In the genomic region with DNA sequence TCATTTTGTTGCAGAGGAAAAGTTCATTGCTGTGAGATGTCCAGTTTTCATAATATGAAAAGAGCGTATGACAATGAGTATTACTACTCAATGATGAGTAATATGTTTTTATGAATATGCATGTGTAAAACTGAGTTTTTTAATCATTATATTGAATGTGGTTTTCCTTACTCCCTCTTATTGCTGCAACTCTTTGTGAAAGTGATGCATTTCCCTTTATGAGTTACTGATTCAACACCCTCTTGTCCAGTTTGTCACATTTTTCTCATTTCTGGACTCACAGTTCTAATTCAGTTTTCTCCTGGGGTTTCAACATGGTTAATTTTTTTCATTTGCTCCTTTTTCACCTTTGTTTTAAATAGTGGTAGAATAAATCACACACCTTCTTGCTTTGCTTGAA, we compare ENCODE assay signal across 14 cellular contexts. TPM values are rescaled to one million over a fixed set of nuclear protein-coding genes. Genes with fewer than 3 reads are reported as not detected.
DNase-seq lines count a peak whose midpoint lies in the region; ATAC-seq, FAIRE-seq and TF ChIP-seq lines count a peak whose summit lies in the region.
"Had no signal": no experiment of that assay in that cellular context is flagged by ENCODE, and none has a peak within 500 bp of the region (broad histone marks: within the 10 kb centered on the region; RNA-seq: fewer than 3 reads in every experiment).

No MANE protein-coding gene starts in this region.

- no peak for TF ChIP-seq CTCF in GM10248 (IDR thresholded peaks at IDR 0.05; ENCODE audit: control extremely low read depth, extremely low read depth, low read depth, missing control alignments)
- no peak for TF ChIP-seq CTCF in GM20000 (IDR thresholded peaks at IDR 0.05; ENCODE audit: extremely low read depth, missing control alignments)
- no peak for TF ChIP-seq CTCF in fibroblast of pulmonary artery (IDR thresholded peaks at IDR 0.05; ENCODE audit: low read length, missing control alignments)

- ATAC-seq in HG03196 (IDR thresholded peaks at IDR 0.05; ENCODE audit: unreplicated experiment): peak; percentile 66
- ATAC-seq: SK-N-SH treated with all-trans-retinoic acid at 6 μM for 48 hours had no signal

- H3K4me3 ChIP-seq in fibroblast of pulmonary artery (replicated peaks; ENCODE audit: low read depth, low read length): no peak overlapping the region

- POLR2A ChIA-PET in GM10248 (lab: Yijun Ruan, JAX): no interaction called here

- DNase-seq in GM10248 (ENCODE audit: extremely low spot score): peak; percentile 40
- peak; percentile 20 for DNase-seq in GM20000 (ENCODE audit: low spot score)
- DNase-seq in fibroblast of pulmonary artery (ENCODE audit: low read depth): peak; percentile 15
- DNase-seq in GM12892 (ENCODE audit: insufficient read length): no peak
- no peak for DNase-seq in RPMI8226
- no peak for DNase-seq in retina
- no peak for DNase-seq in SHP77 treated with DMSO at 0.1 percent for 48 hours (lab: John Stamatoyannopoulos, UW)
- DNase-seq: anterior cingulate cortex, BE2C, NCI-H2081 treated with DMSO at 0.1 percent for 48 hours, WERI-Rb-1 had no signal

- no peak for FAIRE-seq in GM12892 (lab: Jason Lieb, UNC)
- FAIRE-seq: H1 had no signal

- CTCF ChIA-PET in GM10248 (lab: Yijun Ruan, JAX): interaction anchor here (1.1 to 5.9 kb wide), 3 partner anchors 130 to 135 kb away, joined by 4 to 103 read pairs (median 64); no protein-coding TSS in a partner anchor

- TF ChIP-seq POLR2A in GM12892 (IDR thresholded peaks at IDR 0.05; ENCODE audit: low read depth, low read length): no peak

RNA-seq across cellular contexts. Expression of gene KCNJ15, which starts 35.2 kb away (rescaled TPM):
- 0.57 TPM for polyA plus RNA-seq in GM12892 (2012; ENCODE audit: missing spikeins)

Comparison
In these comparisons a context has a peak if more than half of its experiments do, and no peak if none do; other contexts are left out.
1. DNase-seq: peak in GM10248 (single experiment), GM20000 (single experiment) and fibroblast of pulmonary artery (single experiment); none in GM12892 (single experiment), RPMI8226 (single experiment), retina (single experiment) and SHP77 treated with DMSO at 0.1 percent for 48 hours (single experiment).